In the genomic region with DNA sequence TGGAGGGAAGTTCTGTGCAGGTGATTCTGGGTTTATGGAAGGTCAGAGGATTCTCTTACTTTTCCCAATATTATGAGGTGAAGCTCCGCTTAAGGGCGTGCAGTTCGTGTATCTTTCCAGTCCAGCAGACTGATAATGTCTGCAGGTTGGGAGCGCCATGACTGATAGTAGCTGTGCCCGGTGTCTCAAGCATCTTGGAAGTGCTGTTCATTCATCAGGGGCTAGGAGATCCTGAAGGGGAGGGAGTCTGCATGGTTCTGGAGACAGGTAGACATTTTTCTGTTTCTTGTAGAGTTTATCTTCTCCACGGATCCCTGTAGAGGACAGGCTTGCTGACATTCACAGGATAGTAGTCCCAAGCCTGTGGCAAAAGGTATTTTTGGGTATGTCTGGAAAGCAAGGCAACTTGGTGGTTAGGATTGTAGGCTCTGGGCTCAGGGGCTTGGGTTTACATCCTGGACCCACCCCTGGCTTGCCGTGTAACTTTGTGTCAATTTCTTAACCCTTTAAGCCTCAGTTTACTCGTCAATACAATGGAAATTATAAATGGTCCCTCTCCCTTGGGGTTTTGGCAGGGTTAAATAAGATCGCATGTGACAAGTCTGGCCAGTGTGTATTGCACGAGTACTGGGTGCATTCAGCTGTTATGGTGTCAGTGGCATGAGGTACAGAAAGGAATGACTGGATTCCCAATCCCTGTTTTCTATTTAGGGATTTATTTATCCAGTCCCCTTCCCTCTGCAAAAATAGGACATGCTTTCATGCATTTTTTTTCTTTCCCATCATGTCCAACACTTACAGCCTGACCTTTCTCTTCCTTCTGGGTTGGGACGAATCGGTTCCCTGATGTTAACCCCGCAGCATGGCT, we compare ENCODE assay signal across 1 cellular context.
TF ChIP-seq lines count a peak whose summit lies in the region.

No MANE protein-coding gene starts in this region.

TF ChIP-seq in GM23338, 12 proteins besides CTCF, POLR2A, EP300 and RAD21 (continued from another document):
- TF ChIP-seq, protein P1, sequence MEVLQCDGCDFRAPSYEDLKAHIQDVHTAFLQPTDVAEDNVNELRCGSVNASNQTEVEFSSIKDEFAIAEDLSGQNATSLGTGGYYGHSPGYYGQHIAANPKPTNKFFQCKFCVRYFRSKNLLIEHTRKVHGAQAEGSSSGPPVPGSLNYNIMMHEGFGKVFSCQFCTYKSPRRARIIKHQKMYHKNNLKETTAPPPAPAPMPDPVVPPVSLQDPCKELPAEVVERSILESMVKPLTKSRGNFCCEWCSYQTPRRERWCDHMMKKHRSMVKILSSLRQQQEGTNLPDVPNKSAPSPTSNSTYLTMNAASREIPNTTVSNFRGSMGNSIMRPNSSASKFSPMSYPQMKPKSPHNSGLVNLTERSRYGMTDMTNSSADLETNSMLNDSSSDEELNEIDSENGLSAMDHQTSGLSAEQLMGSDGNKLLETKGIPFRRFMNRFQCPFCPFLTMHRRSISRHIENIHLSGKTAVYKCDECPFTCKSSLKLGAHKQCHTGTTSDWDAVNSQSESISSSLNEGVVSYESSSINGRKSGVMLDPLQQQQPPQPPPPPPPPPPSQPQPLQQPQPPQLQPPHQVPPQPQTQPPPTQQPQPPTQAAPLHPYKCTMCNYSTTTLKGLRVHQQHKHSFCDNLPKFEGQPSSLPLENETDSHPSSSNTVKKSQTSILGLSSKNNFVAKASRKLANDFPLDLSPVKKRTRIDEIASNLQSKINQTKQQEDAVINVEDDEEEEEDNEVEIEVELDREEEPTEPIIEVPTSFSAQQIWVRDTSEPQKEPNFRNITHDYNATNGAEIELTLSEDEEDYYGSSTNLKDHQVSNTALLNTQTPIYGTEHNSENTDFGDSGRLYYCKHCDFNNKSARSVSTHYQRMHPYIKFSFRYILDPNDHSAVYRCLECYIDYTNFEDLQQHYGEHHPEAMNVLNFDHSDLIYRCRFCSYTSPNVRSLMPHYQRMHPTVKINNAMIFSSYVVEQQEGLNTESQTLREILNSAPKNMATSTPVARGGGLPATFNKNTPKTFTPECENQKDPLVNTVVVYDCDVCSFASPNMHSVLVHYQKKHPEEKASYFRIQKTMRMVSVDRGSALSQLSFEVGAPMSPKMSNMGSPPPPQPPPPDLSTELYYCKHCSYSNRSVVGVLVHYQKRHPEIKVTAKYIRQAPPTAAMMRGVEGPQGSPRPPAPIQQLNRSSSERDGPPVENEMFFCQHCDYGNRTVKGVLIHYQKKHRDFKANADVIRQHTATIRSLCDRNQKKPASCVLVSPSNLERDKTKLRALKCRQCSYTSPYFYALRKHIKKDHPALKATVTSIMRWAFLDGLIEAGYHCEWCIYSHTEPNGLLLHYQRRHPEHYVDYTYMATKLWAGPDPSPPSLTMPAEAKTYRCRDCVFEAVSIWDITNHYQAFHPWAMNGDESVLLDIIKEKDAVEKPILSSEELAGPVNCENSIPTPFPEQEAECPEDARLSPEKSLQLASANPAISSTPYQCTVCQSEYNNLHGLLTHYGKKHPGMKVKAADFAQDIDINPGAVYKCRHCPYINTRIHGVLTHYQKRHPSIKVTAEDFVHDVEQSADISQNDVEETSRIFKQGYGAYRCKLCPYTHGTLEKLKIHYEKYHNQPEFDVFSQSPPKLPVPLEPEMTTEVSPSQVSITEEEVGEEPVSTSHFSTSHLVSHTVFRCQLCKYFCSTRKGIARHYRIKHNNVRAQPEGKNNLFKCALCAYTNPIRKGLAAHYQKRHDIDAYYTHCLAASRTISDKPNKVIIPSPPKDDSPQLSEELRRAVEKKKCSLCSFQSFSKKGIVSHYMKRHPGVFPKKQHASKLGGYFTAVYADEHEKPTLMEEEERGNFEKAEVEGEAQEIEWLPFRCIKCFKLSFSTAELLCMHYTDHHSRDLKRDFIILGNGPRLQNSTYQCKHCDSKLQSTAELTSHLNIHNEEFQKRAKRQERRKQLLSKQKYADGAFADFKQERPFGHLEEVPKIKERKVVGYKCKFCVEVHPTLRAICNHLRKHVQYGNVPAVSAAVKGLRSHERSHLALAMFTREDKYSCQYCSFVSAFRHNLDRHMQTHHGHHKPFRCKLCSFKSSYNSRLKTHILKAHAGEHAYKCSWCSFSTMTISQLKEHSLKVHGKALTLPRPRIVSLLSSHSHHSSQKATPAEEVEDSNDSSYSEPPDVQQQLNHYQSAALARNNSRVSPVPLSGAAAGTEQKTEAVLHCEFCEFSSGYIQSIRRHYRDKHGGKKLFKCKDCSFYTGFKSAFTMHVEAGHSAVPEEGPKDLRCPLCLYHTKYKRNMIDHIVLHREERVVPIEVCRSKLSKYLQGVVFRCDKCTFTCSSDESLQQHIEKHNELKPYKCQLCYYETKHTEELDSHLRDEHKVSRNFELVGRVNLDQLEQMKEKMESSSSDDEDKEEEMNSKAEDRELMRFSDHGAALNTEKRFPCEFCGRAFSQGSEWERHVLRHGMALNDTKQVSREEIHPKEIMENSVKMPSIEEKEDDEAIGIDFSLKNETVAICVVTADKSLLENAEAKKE (CRISPR knock-in tag; IDR thresholded peaks at IDR 0.05), result no peak
- TF ChIP-seq ZNF114 (CRISPR knock-in tag; IDR thresholded peaks at IDR 0.05) (no peak), CREB1 (CRISPR knock-in tag; IDR thresholded peaks at IDR 0.05; ENCODE audit: low read depth) (no peak), REST (IDR thresholded peaks at IDR 0.05; ENCODE audit: unreplicated experiment) (no peak)
- TF ChIP-seq, protein P2, sequence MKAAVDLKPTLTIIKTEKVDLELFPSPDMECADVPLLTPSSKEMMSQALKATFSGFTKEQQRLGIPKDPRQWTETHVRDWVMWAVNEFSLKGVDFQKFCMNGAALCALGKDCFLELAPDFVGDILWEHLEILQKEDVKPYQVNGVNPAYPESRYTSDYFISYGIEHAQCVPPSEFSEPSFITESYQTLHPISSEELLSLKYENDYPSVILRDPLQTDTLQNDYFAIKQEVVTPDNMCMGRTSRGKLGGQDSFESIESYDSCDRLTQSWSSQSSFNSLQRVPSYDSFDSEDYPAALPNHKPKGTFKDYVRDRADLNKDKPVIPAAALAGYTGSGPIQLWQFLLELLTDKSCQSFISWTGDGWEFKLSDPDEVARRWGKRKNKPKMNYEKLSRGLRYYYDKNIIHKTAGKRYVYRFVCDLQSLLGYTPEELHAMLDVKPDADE (IDR thresholded peaks at IDR 0.05), result no peak
